1 cellular context compared by ENCODE assay signal in genomic region chr1:143721024-143721373, GRCh38.
TF ChIP-seq lines count a peak whose summit lies in the region.

No MANE protein-coding gene starts in this region.

TF ChIP-seq in GM23338, 12 proteins besides CTCF, POLR2A, EP300 and RAD21:
- TF ChIP-seq ZNF462 (CRISPR knock-in tag; IDR thresholded peaks at IDR 0.05) (no peak), REST (IDR thresholded peaks at IDR 0.05; ENCODE audit: unreplicated experiment) (no peak), ZNF114 (CRISPR knock-in tag; IDR thresholded peaks at IDR 0.05) (no peak)
